Comparison of ENCODE assay signal across 12 cellular contexts in the genomic region with DNA sequence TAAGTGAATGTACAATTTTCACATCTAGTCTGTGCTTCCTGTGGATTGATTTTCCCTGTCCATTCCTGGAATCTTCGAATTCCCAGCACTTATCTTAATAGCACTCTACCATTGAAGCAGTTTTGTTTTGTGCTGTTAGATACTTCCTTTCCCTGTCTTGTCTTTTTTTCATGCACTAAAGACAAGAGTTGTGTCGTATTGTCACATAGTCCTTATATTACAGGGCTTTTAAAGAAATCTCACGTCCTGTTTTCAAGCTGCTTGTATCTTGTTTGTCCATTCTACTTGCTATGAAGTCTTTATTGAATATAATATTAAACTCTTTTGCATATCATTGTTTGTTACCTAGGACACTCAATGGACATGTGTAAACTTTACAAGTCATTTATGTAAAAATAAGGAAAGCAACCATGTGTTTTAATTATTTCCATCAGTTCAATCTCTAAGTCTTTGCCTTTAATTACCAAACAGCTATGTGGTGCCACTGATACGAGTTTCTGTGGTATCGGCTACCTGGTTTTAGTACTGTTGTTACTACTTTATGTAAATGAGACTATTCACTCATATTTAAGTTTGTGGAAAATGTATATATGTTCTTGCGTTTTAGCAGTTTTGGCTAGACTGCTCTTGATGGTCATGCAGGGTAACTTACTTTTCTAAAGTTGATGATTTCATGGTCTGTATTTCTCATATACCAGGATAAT. TPM values are rescaled to one million over a fixed set of nuclear protein-coding genes. Genes with fewer than 3 reads are reported as not detected.
DNase-seq lines count a peak whose midpoint lies in the region; ATAC-seq and TF ChIP-seq lines count a peak whose summit lies in the region.
"Had no signal": no experiment of that assay in that cellular context is flagged by ENCODE, and none has a peak within 500 bp of the region (broad histone marks: within the 10 kb centered on the region; RNA-seq: fewer than 3 reads in every experiment).

No MANE protein-coding gene starts in this region.

- H3K4me1 Mint-ChIP-seq in activated T-cell treated with anti-CD3 and anti-CD28 coated beads, Interleukin-2, amount 50 U/mL, for 72 hours (ENCODE audit: low read depth), result peaks cover 46% of the 10 kb centered on the region
- H3K4me1 Mint-ChIP-seq in stimulated activated naive CD8-positive, alpha-beta T cell treated with anti-CD3 and anti-CD28 coated beads, Interleukin-15, amount 100 ng/mL, for 72 hours, result peaks cover 60% of the 10 kb centered on the region
- peaks cover 49% of the 10 kb centered on the region for H3K4me1 Mint-ChIP-seq in chondrocyte (ENCODE audit: low read depth)

- no peak for DNase-seq in activated T-cell treated with anti-CD3 and anti-CD28 coated beads, Interleukin-2, amount 50 U/mL, for 72 hours
- DNase-seq in activated T-cell treated with anti-CD3 and anti-CD28 coated beads for 4 hours (no peak), chondrocyte (ENCODE audit: low spot score) (no peak), HuH-7 (ENCODE audit: low spot score) (no peak), substantia nigra (lab: John Stamatoyannopoulos, UW) (no peak)
- DNase-seq in stimulated activated naive CD8-positive, alpha-beta T cell treated with anti-CD3 and anti-CD28 coated beads, Interleukin-15, amount 100 ng/mL, for 72 hours, result peak in 1 of 2 donors; percentile 18
- DNase-seq: PC-9, spleen, T-cell, trophoblast cell had no signal

- no peaks in the 10 kb centered on the region for H3K9me3 Mint-ChIP-seq in activated T-cell treated with anti-CD3 and anti-CD28 coated beads, Interleukin-2, amount 50 U/mL, for 72 hours
- peaks cover 0 to 5% of the 10 kb centered on the region in 2 donors for H3K9me3 Mint-ChIP-seq in stimulated activated naive CD8-positive, alpha-beta T cell treated with anti-CD3 and anti-CD28 coated beads, Interleukin-15, amount 100 ng/mL, for 72 hours
- H3K9me3 Mint-ChIP-seq in chondrocyte (ENCODE audit: low read depth), result no peaks in the 10 kb centered on the region
- H3K9me3 Mint-ChIP-seq: T-cell had no signal

- H3K27me3 Mint-ChIP-seq in activated T-cell treated with anti-CD3 and anti-CD28 coated beads, Interleukin-2, amount 50 U/mL, for 72 hours (ENCODE audit: low read depth), result no peaks in the 10 kb centered on the region
- H3K27me3 Mint-ChIP-seq in stimulated activated naive CD8-positive, alpha-beta T cell treated with anti-CD3 and anti-CD28 coated beads, Interleukin-15, amount 100 ng/mL, for 72 hours, result no peaks in the 10 kb centered on the region
- H3K27me3 Mint-ChIP-seq in chondrocyte (ENCODE audit: low read depth), result no peaks in the 10 kb centered on the region
- H3K27me3 Mint-ChIP-seq: T-cell had no signal

- H3K27ac Mint-ChIP-seq in activated T-cell treated with anti-CD3 and anti-CD28 coated beads, Interleukin-2, amount 50 U/mL, for 72 hours, result no peak overlapping the region
- H3K27ac Mint-ChIP-seq in stimulated activated naive CD8-positive, alpha-beta T cell treated with anti-CD3 and anti-CD28 coated beads, Interleukin-15, amount 100 ng/mL, for 72 hours, result peak overlapping the region in 1 of 2 donors; percentile 40
- no peak overlapping the region for H3K27ac Mint-ChIP-seq in chondrocyte (ENCODE audit: unreplicated experiment)
- H3K27ac Mint-ChIP-seq: T-cell had no signal

- no peaks in the 10 kb centered on the region for H3K36me3 Mint-ChIP-seq in activated T-cell treated with anti-CD3 and anti-CD28 coated beads, Interleukin-2, amount 50 U/mL, for 72 hours (ENCODE audit: insufficient read depth in 2 of 2)
- H3K36me3 Mint-ChIP-seq in chondrocyte (ENCODE audit: low read depth), result no peaks in the 10 kb centered on the region
- H3K36me3 Mint-ChIP-seq: T-cell had no signal

- ATAC-seq in activated T-cell treated with anti-CD3 and anti-CD28 coated beads, Interleukin-2, amount 50 U/mL, for 72 hours (replicated peaks in 1 of 2), result peak; percentile 36 to 62
- peak; percentile 67 for ATAC-seq in GM21529 (IDR thresholded peaks at IDR 0.05; ENCODE audit: unreplicated experiment)
- ATAC-seq in HG03159 (IDR thresholded peaks at IDR 0.05; ENCODE audit: unreplicated experiment), result peak; percentile 82
- ATAC-seq in stimulated activated naive CD8-positive, alpha-beta T cell treated with anti-CD3 and anti-CD28 coated beads, Interleukin-15, amount 100 ng/mL, for 72 hours, result peak; percentile 87
- ATAC-seq: T-cell had no signal

- H3K27ac ChIP-seq in substantia nigra (ENCODE audit: low read depth, low read length, poor library complexity, severe bottlenecking), result no peak overlapping the region
- H3K27ac ChIP-seq: PC-9, spleen had no signal

- no peak for TF ChIP-seq CTCF in chondrocyte (IDR thresholded peaks at IDR 0.05)

- no peak overlapping the region for H3K4me3 Mint-ChIP-seq in activated T-cell treated with anti-CD3 and anti-CD28 coated beads, Interleukin-2, amount 50 U/mL, for 72 hours
- H3K4me3 Mint-ChIP-seq in stimulated activated naive CD8-positive, alpha-beta T cell treated with anti-CD3 and anti-CD28 coated beads, Interleukin-15, amount 100 ng/mL, for 72 hours, result peak overlapping the region in 1 of 2 donors; percentile 6
- H3K4me3 Mint-ChIP-seq in chondrocyte (ENCODE audit: unreplicated experiment), result no peak overlapping the region
- H3K4me3 Mint-ChIP-seq: T-cell had no signal

RNA-seq across cellular contexts. Expression of a gene that starts 10.3 kb away (rescaled TPM):
- total RNA-seq in activated T-cell treated with anti-CD3 and anti-CD28 coated beads, Interleukin-2, amount 50 U/mL, for 72 hours, result 10 to 100 TPM; 19.2 to 25.6 TPM
- total RNA-seq in chondrocyte, result 29.0 to 40.5 TPM (median 29.3 TPM) in 3 replicates
